Comparison of ENCODE assay signal across 1 cellular context in genomic region chr9:19464764-19465570, GRCh38.
TF ChIP-seq lines count a peak whose summit lies in the region.

No MANE protein-coding gene starts in this region.

TF ChIP-seq in HepG2, 621 proteins besides CTCF, POLR2A, EP300 and RAD21 (continued from another document and continues in another):
- TF ChIP-seq TBX3 (IDR thresholded peaks at IDR 0.05; ENCODE audit: borderline replicate concordance) (no peak), ZNF773 (CRISPR knock-in tag; IDR thresholded peaks at IDR 0.05; ENCODE audit: borderline replicate concordance) (no peak), ZNF205 (CRISPR knock-in tag; IDR thresholded peaks at IDR 0.05) (no peak), YEATS4 (CRISPR knock-in tag; IDR thresholded peaks at IDR 0.05; ENCODE audit: borderline replicate concordance) (0 out of 2 replicates have a peak, but pooled peaks have one; percentile 40), ZZZ3 (CRISPR knock-in tag; IDR thresholded peaks at IDR 0.05; ENCODE audit: borderline replicate concordance) (no peak), ZMYM3 (CRISPR knock-in tag; IDR thresholded peaks at IDR 0.05) (no peak), ZNF83 (CRISPR knock-in tag; IDR thresholded peaks at IDR 0.05; ENCODE audit: borderline replicate concordance) (no peak), GZF1 (CRISPR knock-in tag; IDR thresholded peaks at IDR 0.05) (no peak), ZNF574 (CRISPR knock-in tag; IDR thresholded peaks at IDR 0.05) (peak; percentile 70), ARNT2 (CRISPR knock-in tag; IDR thresholded peaks at IDR 0.05; ENCODE audit: low read depth) (no peak), ZNF180 (CRISPR knock-in tag; IDR thresholded peaks at IDR 0.05; ENCODE audit: borderline replicate concordance, low read depth) (no peak), DDIT3 (CRISPR knock-in tag; IDR thresholded peaks at IDR 0.05) (no peak), RNF219 (CRISPR knock-in tag; IDR thresholded peaks at IDR 0.05) (no peak), ADNP (CRISPR knock-in tag; IDR thresholded peaks at IDR 0.05) (no peak), HIC2 (CRISPR knock-in tag; IDR thresholded peaks at IDR 0.05; ENCODE audit: low read depth) (no peak), MTA3 (CRISPR knock-in tag; IDR thresholded peaks at IDR 0.05) (no peak), MIER3 (CRISPR knock-in tag; IDR thresholded peaks at IDR 0.05; ENCODE audit: borderline replicate concordance) (no peak), REXO4 (CRISPR knock-in tag; IDR thresholded peaks at IDR 0.05; ENCODE audit: borderline replicate concordance) (no peak), TRIM22 (IDR thresholded peaks at IDR 0.05) (no peak), GABPA (IDR thresholded peaks at IDR 0.05; ENCODE audit: low read depth, low read length) (no peak), GABPA (CRISPR knock-in tag; IDR thresholded peaks at IDR 0.05; ENCODE audit: low read depth) (no peak), KLF11 (CRISPR knock-in tag; IDR thresholded peaks at IDR 0.05) (no peak), KMT2A (CRISPR knock-in tag; IDR thresholded peaks at IDR 0.05) (no peak), ZBTB1 (CRISPR knock-in tag; IDR thresholded peaks at IDR 0.05; ENCODE audit: borderline replicate concordance) (no peak), NR0B2 (CRISPR knock-in tag; IDR thresholded peaks at IDR 0.05) (no peak), PRPF4 (IDR thresholded peaks at IDR 0.05; ENCODE audit: low read depth, low read length, poor library complexity, severe bottlenecking) (no peak), ZNF841 (CRISPR knock-in tag; IDR thresholded peaks at IDR 0.05; ENCODE audit: borderline replicate concordance) (no peak), ZFP41 (CRISPR knock-in tag; IDR thresholded peaks at IDR 0.05; ENCODE audit: borderline replicate concordance) (no peak), HMG20A (CRISPR knock-in tag; IDR thresholded peaks at IDR 0.05; ENCODE audit: borderline replicate concordance) (no peak), BORCS8-MEF2B (CRISPR knock-in tag; IDR thresholded peaks at IDR 0.05) (no peak), MEF2D (CRISPR knock-in tag; IDR thresholded peaks at IDR 0.05) (no peak), ZNF549 (CRISPR knock-in tag; IDR thresholded peaks at IDR 0.05) (no peak), ARNT (IDR thresholded peaks at IDR 0.05) (no peak), ZBTB20 (CRISPR knock-in tag; IDR thresholded peaks at IDR 0.05; ENCODE audit: borderline replicate concordance, low read depth) (no peak), STAG1 (CRISPR knock-in tag; IDR thresholded peaks at IDR 0.05) (peak; percentile 22; the same call in 1 of the 2 replicates), SNRNP70 (IDR thresholded peaks at IDR 0.05; ENCODE audit: low read depth, low read length) (no peak), RBM22 (optimal IDR thresholded peaks at IDR 0.05; ENCODE audit: low read length) (no peak), HHEX (CRISPR knock-in tag; IDR thresholded peaks at IDR 0.05) (no peak), JUNB (CRISPR knock-in tag; IDR thresholded peaks at IDR 0.05; ENCODE audit: borderline replicate concordance) (no peak), ZEB1 (IDR thresholded peaks at IDR 0.05; ENCODE audit: insufficient replicate concordance, low read depth) (no peak), ZNF788 (CRISPR knock-in tag; IDR thresholded peaks at IDR 0.05; ENCODE audit: borderline replicate concordance) (0 out of 2 replicates have a peak, but pooled peaks have one; percentile 15), ZNF589 (CRISPR knock-in tag; conservative IDR thresholded peaks at IDR 0.05) (no peak), ZMYM4 (CRISPR knock-in tag; IDR thresholded peaks at IDR 0.05) (peak; percentile 40; the same call in 1 of the 2 replicates), ZNF510 (CRISPR knock-in tag; IDR thresholded peaks at IDR 0.05; ENCODE audit: low read depth) (no peak), PITX1 (CRISPR knock-in tag; IDR thresholded peaks at IDR 0.05) (no peak), ZKSCAN1 (IDR thresholded peaks at IDR 0.05; ENCODE audit: low read length) (no peak), ZNF777 (CRISPR knock-in tag; IDR thresholded peaks at IDR 0.05) (no peak), ASH2L (IDR thresholded peaks at IDR 0.05; ENCODE audit: insufficient read length, low read depth, low read length) (peak; percentile 56), ARID4A (CRISPR knock-in tag; IDR thresholded peaks at IDR 0.05; ENCODE audit: borderline replicate concordance) (no peak; the same call in 1 of the 2 replicates), CREB1 (IDR thresholded peaks at IDR 0.05) (no peak), CREB1 (CRISPR knock-in tag; IDR thresholded peaks at IDR 0.05) (no peak), THAP7 (CRISPR knock-in tag; IDR thresholded peaks at IDR 0.05) (0 out of 2 replicates have a peak, but pooled peaks have one; percentile 29), GPBP1L1 (CRISPR knock-in tag; IDR thresholded peaks at IDR 0.05) (no peak), ZNF709 (CRISPR knock-in tag; IDR thresholded peaks at IDR 0.05) (no peak), ZNF235 (CRISPR knock-in tag; IDR thresholded peaks at IDR 0.05; ENCODE audit: borderline replicate concordance) (no peak)
